In the genomic region with DNA sequence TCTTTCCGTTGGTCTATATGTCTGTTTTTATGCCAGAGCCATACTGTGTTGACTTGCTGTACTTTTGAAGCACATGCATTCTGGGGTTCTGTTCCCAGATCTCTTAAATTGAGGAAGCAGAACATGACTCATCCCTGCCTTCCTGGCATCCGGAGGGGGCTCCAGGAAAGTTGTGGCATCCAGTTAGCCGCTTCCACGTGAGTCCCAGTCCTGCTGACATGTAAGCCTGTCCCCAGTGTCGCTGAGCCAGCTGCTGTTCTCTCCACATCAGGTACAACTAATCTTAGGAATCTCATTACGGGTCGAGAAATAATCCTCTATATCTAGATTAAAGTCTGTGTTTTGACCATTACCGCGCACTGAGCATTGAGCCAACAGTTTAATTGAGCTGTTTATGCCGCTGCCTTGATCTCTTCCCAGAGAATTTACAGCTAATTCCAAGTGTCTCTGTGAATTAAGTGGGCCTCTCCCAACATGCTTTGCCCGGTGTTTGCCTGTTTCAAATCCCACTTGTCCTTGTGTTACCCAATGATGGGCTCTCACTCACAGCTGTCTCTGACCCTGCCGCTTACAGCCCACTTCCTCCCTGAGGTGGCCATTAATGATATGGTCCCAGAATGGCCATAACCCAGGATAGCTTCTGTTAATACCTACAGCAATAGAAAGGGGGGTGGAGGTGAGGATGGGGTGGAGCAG, we compare ENCODE assay signal across 11 cellular contexts. TPM values are rescaled to one million over a fixed set of nuclear protein-coding genes. Genes with fewer than 3 reads are reported as not detected.
DNase-seq lines count a peak whose midpoint lies in the region; ATAC-seq and TF ChIP-seq lines count a peak whose summit lies in the region.
"Had no signal": no experiment of that assay in that cellular context is flagged by ENCODE, and none has a peak within 500 bp of the region (broad histone marks: within the 10 kb centered on the region; RNA-seq: fewer than 3 reads in every experiment).

No MANE protein-coding gene starts in this region.

- H3K27ac Mint-ChIP-seq in T-helper 2 cell treated with Interferon-gamma antibody and Interleukin-4, amounts not matched to agents 5 μg/mL and 100 μg/mL, for 36 hours = no peak overlapping the region

- ATAC-seq in gastrocnemius medialis (peak; percentile 86 to 87), HG03135 (IDR thresholded peaks at IDR 0.05; ENCODE audit: unreplicated experiment) (no peak)

- no peak for TF ChIP-seq POLR2A in gastrocnemius medialis (IDR thresholded peaks at IDR 0.05)

- peak overlapping the region; percentile 39 for H3K4me3 ChIP-seq in SJCRH30
- H3K4me3 ChIP-seq in fibroblast of mammary gland (ENCODE audit: control insufficient read depth, low read depth, low read length) = no peak overlapping the region
- no peak overlapping the region for H3K4me3 ChIP-seq in gastrocnemius medialis

- peaks cover 22% of the 10 kb centered on the region for H3K27me3 Mint-ChIP-seq in T-helper 2 cell treated with Interferon-gamma antibody and Interleukin-4, amounts not matched to agents 5 μg/mL and 100 μg/mL, for 36 hours (ENCODE audit: low read depth)

- intact Hi-C loops in gastrocnemius medialis (cut with DNase I; ENCODE audit: low total_unique reads) = no loop called here

- H3K4me1 ChIP-seq in SJCRH30 (peaks cover 19% of the 10 kb centered on the region), gastrocnemius medialis (peaks cover 0 to 9% of the 10 kb centered on the region in 2 donors)

- H3K36me3 Mint-ChIP-seq in T-helper 2 cell treated with Interferon-gamma antibody and Interleukin-4, amounts not matched to agents 5 μg/mL and 100 μg/mL, for 36 hours (ENCODE audit: low read depth) = no peaks in the 10 kb centered on the region

- in situ Hi-C loops in gastrocnemius medialis (cut with MboI; ENCODE audit: low sequenced_read_pairs in 4 of 4) = loop anchor here in 3 of 4 donors (10.0 kb wide), 4 partner anchors 165 to 305 kb away; partner anchors contain the start of gene SLC25A51 (in 1 of the 3)

- H3K36me3 ChIP-seq in SJCRH30 = no peaks in the 10 kb centered on the region
- H3K36me3 ChIP-seq in gastrocnemius medialis = no peaks in the 10 kb centered on the region

- no peaks in the 10 kb centered on the region for H3K9me3 ChIP-seq in SJCRH30 (replicated peaks)
- no peaks in the 10 kb centered on the region for H3K9me3 ChIP-seq in gastrocnemius medialis

- DNase-seq in H4 (ENCODE audit: low spot score) = peak; percentile 78
- peak; percentile 73 to 82 for DNase-seq in SJCRH30
- DNase-seq in fibroblast of mammary gland (ENCODE audit: low read depth) = peak; percentile 27
- peak; percentile 54 to 71 for DNase-seq in gastrocnemius medialis
- no peak for DNase-seq in T-helper 2 cell treated with Interferon-gamma antibody and Interleukin-4, amounts not matched to agents 5 μg/mL and 100 μg/mL, for 36 hours (ENCODE audit: low spot score)
- no peak for DNase-seq in NCI-H146 treated with DMSO at 0.1 percent for 48 hours (lab: John Stamatoyannopoulos, UW; ENCODE audit: unreplicated experiment)
- DNase-seq in NCI-H510A (lab: John Stamatoyannopoulos, UW) = no peak
- DNase-seq: CD8-positive, alpha-beta memory T cell; central memory CD4-positive, alpha-beta T cell had no signal

- TF ChIP-seq CTCF in fibroblast of mammary gland (conservative IDR thresholded peaks at IDR 0.05; ENCODE audit: control insufficient read depth, insufficient read depth, low read depth, low read length) = no peak
- no peak for TF ChIP-seq CTCF in gastrocnemius medialis (IDR thresholded peaks at IDR 0.05 in 4 of 5, conservative IDR thresholded peaks at IDR 0.05 in 1 of 5)

- H3K4me1 Mint-ChIP-seq in T-helper 2 cell treated with Interferon-gamma antibody and Interleukin-4, amounts not matched to agents 5 μg/mL and 100 μg/mL, for 36 hours (ENCODE audit: low read depth) = peaks cover 9% of the 10 kb centered on the region

- H3K27me3 ChIP-seq in SJCRH30 = no peaks in the 10 kb centered on the region
- no peaks in the 10 kb centered on the region for H3K27me3 ChIP-seq in gastrocnemius medialis

- H3K27ac ChIP-seq in SJCRH30 = peak overlapping the region; percentile 79
- H3K27ac ChIP-seq in gastrocnemius medialis = peak overlapping the region in 1 of 4 donors; percentile 44
- H3K27ac ChIP-seq: VCaP had no signal

- H3K4me3 Mint-ChIP-seq in T-helper 2 cell treated with Interferon-gamma antibody and Interleukin-4, amounts not matched to agents 5 μg/mL and 100 μg/mL, for 36 hours = no peak overlapping the region
- H3K4me3 Mint-ChIP-seq: CD8-positive, alpha-beta memory T cell had no signal

- H3K9me3 Mint-ChIP-seq in T-helper 2 cell treated with Interferon-gamma antibody and Interleukin-4, amounts not matched to agents 5 μg/mL and 100 μg/mL, for 36 hours = no peaks in the 10 kb centered on the region
- H3K9me3 Mint-ChIP-seq: CD8-positive, alpha-beta memory T cell had no signal

RNA-seq across cellular contexts. Expression of gene SHB, which starts 10.5 kb away (rescaled TPM):
- 8.7 and 10.1 TPM in 2 replicates for total RNA-seq in H4 (2014; rRNA removed; shearing (Covaris generic))
- total RNA-seq in SJCRH30 (2014; rRNA removed; shearing (Covaris generic)) = 14.7 and 14.9 TPM in 2 replicates
- total RNA-seq in gastrocnemius medialis = 1 to 10 TPM; 1.2 to 6.1 (median 4.6) TPM

Comparison
In these comparisons a context has a peak if more than half of its experiments do, and no peak if none do; other contexts are left out.
1. DNase-seq: peak in H4 (single experiment), SJCRH30 (2 of 2), fibroblast of mammary gland (single experiment) and gastrocnemius medialis (2 of 2); none in T-helper 2 cell treated with Interferon-gamma antibody and Interleukin-4, amounts not matched to agents 5 μg/mL and 100 μg/mL, for 36 hours (single experiment), NCI-H146 treated with DMSO at 0.1 percent for 48 hours (single experiment) and NCI-H510A (single experiment).